In the genomic region with DNA sequence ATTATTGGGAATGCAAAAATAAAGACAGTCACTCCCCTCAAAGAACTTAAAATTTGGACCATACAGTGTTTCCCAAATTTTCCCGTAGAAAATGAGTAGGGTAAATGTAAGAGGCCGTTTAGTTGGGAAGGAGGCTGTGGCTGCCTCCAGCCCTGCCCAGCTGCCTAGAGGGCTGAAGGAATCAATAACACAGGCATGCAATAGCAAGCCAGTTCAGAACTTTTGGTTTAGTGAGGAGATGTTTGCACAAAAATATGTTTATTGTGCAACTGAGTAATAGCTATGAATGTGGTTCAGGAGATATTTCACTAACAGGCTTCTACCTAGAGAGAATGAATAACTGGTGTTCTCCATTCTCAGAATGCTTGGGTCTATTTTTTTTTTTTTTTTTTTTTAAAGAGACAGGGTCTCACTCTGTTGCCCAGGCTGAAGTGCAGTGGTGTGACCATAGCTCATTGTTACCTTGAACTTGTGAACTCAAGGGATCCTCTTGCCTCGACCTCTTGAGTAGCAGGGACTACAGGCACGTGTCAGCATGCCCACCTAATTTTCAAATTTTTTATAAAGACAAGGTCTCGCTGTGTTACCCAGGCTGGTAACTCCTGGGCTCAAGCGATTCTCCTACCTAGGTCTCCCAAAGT, we compare ENCODE assay signal across 20 cellular contexts. TPM values are rescaled to one million over a fixed set of nuclear protein-coding genes. Genes with fewer than 3 reads are reported as not detected.
DNase-seq lines count a peak whose midpoint lies in the region; ATAC-seq and TF ChIP-seq lines count a peak whose summit lies in the region.
"Had no signal": no experiment of that assay in that cellular context is flagged by ENCODE, and none has a peak within 500 bp of the region (broad histone marks: within the 10 kb centered on the region; RNA-seq: fewer than 3 reads in every experiment).

No MANE protein-coding gene starts in this region.

- H3K9me3 Mint-ChIP-seq in CD4-positive, alpha-beta memory T cell, result no peaks in the 10 kb centered on the region
- H3K9me3 Mint-ChIP-seq in stimulated activated naive CD8-positive, alpha-beta T cell treated with anti-CD3 and anti-CD28 coated beads, Interleukin-15, amount 100 ng/mL, for 72 hours, result no peaks in the 10 kb centered on the region
- H3K9me3 Mint-ChIP-seq: activated naive CD4-positive, alpha-beta T cell treated with anti-CD3 and anti-CD28 coated beads, Interleukin-2, amount 50 U/mL, for 24 hours; stimulated activated naive CD8-positive, alpha-beta T cell treated with anti-CD3 and anti-CD28 coated beads, Interleukin-15, Interleukin-2, amounts not matched to agents 100 ng/mL and 50 ng/mL, for 24 hours; T-helper 1 cell treated with Interleukin-12 subunit alpha and Interleukin-12 subunit beta and Interleukin-4 antibody, amounts not matched to agents 30 μg/mL and 1 μg/mL, for 36 hours had no signal

- H3K27ac Mint-ChIP-seq in CD4-positive, alpha-beta memory T cell, result peak overlapping the region in 5 of 7 donors; percentile 6 to 73 (median 29)
- no peak overlapping the region for H3K27ac Mint-ChIP-seq in stimulated activated naive CD8-positive, alpha-beta T cell treated with anti-CD3 and anti-CD28 coated beads, Interleukin-15, amount 100 ng/mL, for 72 hours

- H3K27me3 Mint-ChIP-seq in CD4-positive, alpha-beta memory T cell, result no peaks in the 10 kb centered on the region
- H3K27me3 Mint-ChIP-seq in stimulated activated naive CD8-positive, alpha-beta T cell treated with anti-CD3 and anti-CD28 coated beads, Interleukin-15, amount 100 ng/mL, for 72 hours, result no peaks in the 10 kb centered on the region
- H3K27me3 Mint-ChIP-seq: activated naive CD4-positive, alpha-beta T cell treated with anti-CD3 and anti-CD28 coated beads, Interleukin-2, amount 50 U/mL, for 24 hours; stimulated activated naive CD8-positive, alpha-beta T cell treated with anti-CD3 and anti-CD28 coated beads, Interleukin-15, Interleukin-2, amounts not matched to agents 100 ng/mL and 50 ng/mL, for 24 hours had no signal

- H3K4me3 ChIP-seq in CD4-positive, alpha-beta memory T cell (ENCODE audit: low read length in 2 of 2), result no peak overlapping the region
- no peak overlapping the region for H3K4me3 ChIP-seq in body of pancreas
- H3K4me3 ChIP-seq in liver (ENCODE audit: low read depth in 1 of 3, low read length in 3 of 3), result no peak overlapping the region
- H3K4me3 ChIP-seq: mucosa of descending colon had no signal

- H3K36me3 ChIP-seq in CD4-positive, alpha-beta memory T cell (ENCODE audit: insufficient read depth, low read length), result peaks cover 8% of the 10 kb centered on the region
- H3K36me3 ChIP-seq in body of pancreas (replicated peaks in 1 of 2; ENCODE audit: insufficient read depth in 1 of 2, low read depth in 2 of 2) (no peaks in the 10 kb centered on the region), liver (ENCODE audit: control insufficient read depth in 4 of 4, insufficient read depth in 3 of 4, low read depth in 1 of 4, low read length in 3 of 4) (peaks cover 1 to 54% (median 38%) of the 10 kb centered on the region in 4 donors)

- TF ChIP-seq RAD21 in liver (IDR thresholded peaks at IDR 0.05), result peak; percentile 16 to 34

- intact Hi-C loops in CD4-positive, alpha-beta memory T cell (cut with micrococcal nuclease), result no loop called here
- intact Hi-C loops in body of pancreas (cut with DNase I), result loop anchor here (10.0 kb wide), 1 partner anchor 170 kb away; no protein-coding TSS in a partner anchor

- 72 to 89% methylated on average over 6 of the region's 6 CpGs for WGBS in body of pancreas, 2 donors
- WGBS in liver, result 63% methylated on average over 6 of the region's 6 CpGs

- H3K27ac ChIP-seq in CD4-positive, alpha-beta memory T cell (ENCODE audit: low read depth, low read length), result no peak overlapping the region
- H3K27ac ChIP-seq in body of pancreas, result peak overlapping the region in 2 of 4 donors; percentile 15
- peak overlapping the region in 1 of 2 donors; percentile 1 for H3K27ac ChIP-seq in liver (ENCODE audit: low read depth in 1 of 2, low read length in 2 of 2)

- no peak for DNase-seq in CD4-positive, alpha-beta memory T cell
- DNase-seq in HEK293T (ENCODE audit: extremely low spot score) (no peak), body of pancreas (no peak), HUDEP-2 (lab: John Stamatoyannopoulos, UW; ENCODE audit: unreplicated experiment in 76 of 76) (no peak)
- no peak for DNase-seq in stimulated activated naive CD8-positive, alpha-beta T cell treated with anti-CD3 and anti-CD28 coated beads, Interleukin-15, amount 100 ng/mL, for 72 hours
- DNase-seq: activated CD4-positive, CD25-positive, alpha-beta regulatory T cell; C1 segment of cervical spinal cord; central memory CD4-positive, alpha-beta T cell; glutamatergic neuron; kidney; mucosa of descending colon; NCI-H1092; occipital lobe had no signal

- ATAC-seq in body of pancreas, result peak; percentile 36
- no peak for ATAC-seq in stimulated activated naive CD8-positive, alpha-beta T cell treated with anti-CD3 and anti-CD28 coated beads, Interleukin-15, amount 100 ng/mL, for 72 hours
- no peak for ATAC-seq in HG02852 (IDR thresholded peaks at IDR 0.05; ENCODE audit: unreplicated experiment)
- no peak for ATAC-seq in GM18907 (IDR thresholded peaks at IDR 0.05; ENCODE audit: unreplicated experiment)
- ATAC-seq: mucosa of descending colon, Right ventricle myocardium inferior had no signal

- no peaks in the 10 kb centered on the region for H3K9me3 ChIP-seq in CD4-positive, alpha-beta memory T cell (ENCODE audit: control insufficient read depth in 1 of 2, low read length in 2 of 2)
- no peaks in the 10 kb centered on the region for H3K9me3 ChIP-seq in body of pancreas
- H3K9me3 ChIP-seq in liver (ENCODE audit: control insufficient read depth in 4 of 4, low read length in 3 of 4), result no peaks in the 10 kb centered on the region
- H3K9me3 ChIP-seq: mucosa of descending colon had no signal

- no peak for TF ChIP-seq POLR2A in body of pancreas (IDR thresholded peaks at IDR 0.05)

- peaks cover 15% of the 10 kb centered on the region for H3K4me1 ChIP-seq in CD4-positive, alpha-beta memory T cell (ENCODE audit: insufficient read depth, low read length)
- H3K4me1 ChIP-seq in body of pancreas (peaks cover 22% of the 10 kb centered on the region), liver (ENCODE audit: control insufficient read depth in 4 of 4, insufficient read depth in 4 of 4, low read length in 3 of 4) (peaks cover 7 to 37% (median 28%) of the 10 kb centered on the region in 4 donors)

- H3K4me1 Mint-ChIP-seq in CD4-positive, alpha-beta memory T cell, result peaks cover 28 to 39% (median 32%) of the 10 kb centered on the region in 4 donors
- H3K4me1 Mint-ChIP-seq in stimulated activated naive CD8-positive, alpha-beta T cell treated with anti-CD3 and anti-CD28 coated beads, Interleukin-15, amount 100 ng/mL, for 72 hours, result peaks cover 36% of the 10 kb centered on the region

- CTCF ChIA-PET in CD4-positive, alpha-beta memory T cell (lab: Charles Lee; ENCODE audit: partially characterized antibody), result interaction anchor here (0.9 to 3.4 kb wide), 6 partner anchors 9 to 175 kb away, joined by 3 to 22 read pairs (median 4); no protein-coding TSS in a partner anchor
- CTCF ChIA-PET in HEK293T (lab: Yijun Ruan, JAX), result no interaction called here

- POLR2A ChIA-PET in CD4-positive, alpha-beta memory T cell (lab: Charles Lee; ENCODE audit: partially characterized antibody), result interaction anchor here (1.1 to 2.3 kb wide), 2 partner anchors 10 to 24 kb away, joined by 3 to 15 read pairs; a partner anchor contains a TSS
- POLR2A ChIA-PET in HEK293T (lab: Yijun Ruan, JAX), result no interaction called here

- no peaks in the 10 kb centered on the region for H3K27me3 ChIP-seq in CD4-positive, alpha-beta memory T cell (ENCODE audit: insufficient read depth, low read length)
- H3K27me3 ChIP-seq in body of pancreas (no peaks in the 10 kb centered on the region), liver (ENCODE audit: control insufficient read depth in 4 of 4, insufficient read depth in 4 of 4, low read length in 3 of 4) (no peaks in the 10 kb centered on the region)

- peaks cover 27 to 51% of the 10 kb centered on the region in 2 donors for H3K36me3 Mint-ChIP-seq in CD4-positive, alpha-beta memory T cell

- no peak for TF ChIP-seq CTCF in body of pancreas (IDR thresholded peaks at IDR 0.05)
- TF ChIP-seq CTCF in liver (IDR thresholded peaks at IDR 0.05; ENCODE audit: low read depth, low read length, missing input control), result no peak

- peak overlapping the region in 2 of 8 donors; percentile 41 to 64 for H3K4me3 Mint-ChIP-seq in CD4-positive, alpha-beta memory T cell
- no peak overlapping the region for H3K4me3 Mint-ChIP-seq in stimulated activated naive CD8-positive, alpha-beta T cell treated with anti-CD3 and anti-CD28 coated beads, Interleukin-15, amount 100 ng/mL, for 72 hours
- H3K4me3 Mint-ChIP-seq: activated naive CD4-positive, alpha-beta T cell treated with anti-CD3 and anti-CD28 coated beads, Interleukin-2, amount 50 U/mL, for 24 hours; stimulated activated naive CD8-positive, alpha-beta T cell treated with anti-CD3 and anti-CD28 coated beads, Interleukin-15, Interleukin-2, amounts not matched to agents 100 ng/mL and 50 ng/mL, for 24 hours; T-helper 1 cell treated with Interleukin-12 subunit alpha and Interleukin-12 subunit beta and Interleukin-4 antibody, amounts not matched to agents 30 μg/mL and 1 μg/mL, for 36 hours had no signal

- peak overlapping the region in 1 of 2 donors; percentile 37 for H3K9ac ChIP-seq in liver (ENCODE audit: low read depth in 1 of 2, low read length in 2 of 2)

TF ChIP-seq in HEK293T, 16 proteins besides CTCF, POLR2A, EP300 and RAD21 (continues in another document):
- TF ChIP-seq ZNF384 (IDR thresholded peaks at IDR 0.05), result 0 out of 2 replicates have a peak, but pooled peaks have one; percentile 24
- TF ChIP-seq CTBP1 (IDR thresholded peaks at IDR 0.05; ENCODE audit: borderline replicate concordance), result no peak
- TF ChIP-seq ELF4 (IDR thresholded peaks at IDR 0.05), result no peak
- TF ChIP-seq FOXK2 (IDR thresholded peaks at IDR 0.05), result no peak
- TF ChIP-seq FOXM1 (IDR thresholded peaks at IDR 0.05; ENCODE audit: borderline replicate concordance), result no peak
- TF ChIP-seq SUZ12 (IDR thresholded peaks at IDR 0.05), result no peak
- no peak for TF ChIP-seq HDGF (IDR thresholded peaks at IDR 0.05; ENCODE audit: borderline replicate concordance)
- no peak for TF ChIP-seq NFRKB (IDR thresholded peaks at IDR 0.05)

TF ChIP-seq in liver, 16 proteins besides CTCF, POLR2A, EP300 and RAD21:
- TF ChIP-seq HNF4A (conservative IDR thresholded peaks at IDR 0.05), result peak; percentile 3 to 15
- TF ChIP-seq YY1 (IDR thresholded peaks at IDR 0.05), result no peak
- TF ChIP-seq RXRA (IDR thresholded peaks at IDR 0.05), result peak; percentile 25 to 28

RNA-seq across cellular contexts. Expression of a gene that starts 23.6 kb away (rescaled TPM):
- 10 to 100 TPM; 77.6 to 92.7 TPM for total RNA-seq in CD4-positive, alpha-beta memory T cell
- 100 to 1,000 TPM; 137 to 224 TPM for polyA plus RNA-seq in CD4-positive, alpha-beta memory T cell
- total RNA-seq in body of pancreas (10 to 100 TPM; 64.3 to 93.3 TPM), liver (100 to 1,000 TPM in 1 of 2 donors, 10 to 100 TPM in 1; 76.2 to 341 TPM)
- 100 to 1,000 TPM; 182 to 723 TPM for polyA plus RNA-seq in liver

Comparison
In these comparisons a context has a peak if more than half of its experiments do, and no peak if none do; other contexts are left out.
1. H3K27ac Mint-ChIP-seq: peak in CD4-positive, alpha-beta memory T cell (5 of 7); none in stimulated activated naive CD8-positive, alpha-beta T cell treated with anti-CD3 and anti-CD28 coated beads, Interleukin-15, amount 100 ng/mL, for 72 hours (0 of 2).